4 cellular contexts compared by ENCODE assay signal in the genomic region with DNA sequence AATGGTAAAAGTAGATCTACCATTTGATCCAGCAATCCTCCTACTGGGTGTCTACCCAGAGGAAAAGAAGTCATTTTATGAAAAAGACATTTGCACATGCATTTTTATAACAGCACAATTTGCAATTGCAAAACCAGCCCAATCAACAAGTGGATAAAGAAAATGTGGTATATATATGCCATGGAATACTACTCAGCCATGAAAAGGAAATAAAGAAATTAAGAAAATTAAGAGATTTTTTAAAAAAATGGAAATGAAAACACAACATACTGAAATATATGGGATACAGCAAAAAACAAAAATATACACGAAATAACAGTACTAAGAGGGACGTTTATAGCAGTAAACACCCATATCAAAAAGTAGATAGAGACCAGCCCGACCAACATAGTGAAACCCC.
A peak's percentile ranks its signal among the peaks of the same experiment; 100 is the strongest.
TF ChIP-seq lines count a peak whose summit lies in the region.

No MANE protein-coding gene starts in this region.

TF ChIP-seq in SK-N-SH treated with all-trans-retinoic acid at 6 μM for 48 hours, 23 proteins besides CTCF, POLR2A, EP300 and RAD21:
- TF ChIP-seq, protein P1, sequence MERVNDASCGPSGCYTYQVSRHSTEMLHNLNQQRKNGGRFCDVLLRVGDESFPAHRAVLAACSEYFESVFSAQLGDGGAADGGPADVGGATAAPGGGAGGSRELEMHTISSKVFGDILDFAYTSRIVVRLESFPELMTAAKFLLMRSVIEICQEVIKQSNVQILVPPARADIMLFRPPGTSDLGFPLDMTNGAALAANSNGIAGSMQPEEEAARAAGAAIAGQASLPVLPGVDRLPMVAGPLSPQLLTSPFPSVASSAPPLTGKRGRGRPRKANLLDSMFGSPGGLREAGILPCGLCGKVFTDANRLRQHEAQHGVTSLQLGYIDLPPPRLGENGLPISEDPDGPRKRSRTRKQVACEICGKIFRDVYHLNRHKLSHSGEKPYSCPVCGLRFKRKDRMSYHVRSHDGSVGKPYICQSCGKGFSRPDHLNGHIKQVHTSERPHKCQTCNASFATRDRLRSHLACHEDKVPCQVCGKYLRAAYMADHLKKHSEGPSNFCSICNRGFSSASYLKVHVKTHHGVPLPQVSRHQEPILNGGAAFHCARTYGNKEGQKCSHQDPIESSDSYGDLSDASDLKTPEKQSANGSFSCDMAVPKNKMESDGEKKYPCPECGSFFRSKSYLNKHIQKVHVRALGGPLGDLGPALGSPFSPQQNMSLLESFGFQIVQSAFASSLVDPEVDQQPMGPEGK (CRISPR knock-in tag; IDR thresholded peaks at IDR 0.05; ENCODE audit: borderline replicate concordance) = no peak
- TF ChIP-seq TCF4 (CRISPR knock-in tag; IDR thresholded peaks at IDR 0.05; ENCODE audit: borderline replicate concordance) (no peak), ZNF8 (CRISPR knock-in tag; IDR thresholded peaks at IDR 0.05) (peak; percentile 91), OSR1 (CRISPR knock-in tag; IDR thresholded peaks at IDR 0.05) (no peak), ZFP30 (CRISPR knock-in tag; IDR thresholded peaks at IDR 0.05) (no peak), RARB (CRISPR knock-in tag; IDR thresholded peaks at IDR 0.05) (no peak)
- TF ChIP-seq, protein P2, sequence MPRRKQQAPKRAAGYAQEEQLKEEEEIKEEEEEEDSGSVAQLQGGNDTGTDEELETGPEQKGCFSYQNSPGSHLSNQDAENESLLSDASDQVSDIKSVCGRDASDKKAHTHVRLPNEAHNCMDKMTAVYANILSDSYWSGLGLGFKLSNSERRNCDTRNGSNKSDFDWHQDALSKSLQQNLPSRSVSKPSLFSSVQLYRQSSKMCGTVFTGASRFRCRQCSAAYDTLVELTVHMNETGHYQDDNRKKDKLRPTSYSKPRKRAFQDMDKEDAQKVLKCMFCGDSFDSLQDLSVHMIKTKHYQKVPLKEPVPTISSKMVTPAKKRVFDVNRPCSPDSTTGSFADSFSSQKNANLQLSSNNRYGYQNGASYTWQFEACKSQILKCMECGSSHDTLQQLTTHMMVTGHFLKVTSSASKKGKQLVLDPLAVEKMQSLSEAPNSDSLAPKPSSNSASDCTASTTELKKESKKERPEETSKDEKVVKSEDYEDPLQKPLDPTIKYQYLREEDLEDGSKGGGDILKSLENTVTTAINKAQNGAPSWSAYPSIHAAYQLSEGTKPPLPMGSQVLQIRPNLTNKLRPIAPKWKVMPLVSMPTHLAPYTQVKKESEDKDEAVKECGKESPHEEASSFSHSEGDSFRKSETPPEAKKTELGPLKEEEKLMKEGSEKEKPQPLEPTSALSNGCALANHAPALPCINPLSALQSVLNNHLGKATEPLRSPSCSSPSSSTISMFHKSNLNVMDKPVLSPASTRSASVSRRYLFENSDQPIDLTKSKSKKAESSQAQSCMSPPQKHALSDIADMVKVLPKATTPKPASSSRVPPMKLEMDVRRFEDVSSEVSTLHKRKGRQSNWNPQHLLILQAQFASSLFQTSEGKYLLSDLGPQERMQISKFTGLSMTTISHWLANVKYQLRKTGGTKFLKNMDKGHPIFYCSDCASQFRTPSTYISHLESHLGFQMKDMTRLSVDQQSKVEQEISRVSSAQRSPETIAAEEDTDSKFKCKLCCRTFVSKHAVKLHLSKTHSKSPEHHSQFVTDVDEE (CRISPR knock-in tag; IDR thresholded peaks at IDR 0.05) = no peak

TF ChIP-seq in SK-N-SH, 30 proteins besides CTCF, POLR2A, EP300 and RAD21:
- TF ChIP-seq GABPA (IDR thresholded peaks at IDR 0.05; ENCODE audit: low read depth) (no peak), NFIC (IDR thresholded peaks at IDR 0.05; ENCODE audit: borderline replicate concordance) (no peak)

TF ChIP-seq in HEK293, 187 proteins besides CTCF, POLR2A, EP300 and RAD21:
- TF ChIP-seq ZNF792 (tag by site-specific recombination; IDR thresholded peaks at IDR 0.05) (no peak), SCRT2 (tag by site-specific recombination; IDR thresholded peaks at IDR 0.05) (0 out of 2 replicates have a peak, but pooled peaks have one; percentile 18), ZNF24 (tag by site-specific recombination; IDR thresholded peaks at IDR 0.05) (no peak), ZNF146 (tag by site-specific recombination; IDR thresholded peaks at IDR 0.05) (peak; percentile 69), ZNF404 (tag by site-specific recombination; IDR thresholded peaks at IDR 0.05) (no peak), REPIN1 (tag by site-specific recombination; IDR thresholded peaks at IDR 0.05; ENCODE audit: low read depth) (no peak), ZNF292 (tag by site-specific recombination; IDR thresholded peaks at IDR 0.05; ENCODE audit: borderline replicate concordance, low read depth) (no peak), ZNF701 (tag by site-specific recombination; IDR thresholded peaks at IDR 0.05) (no peak), ZNF132 (tag by site-specific recombination; IDR thresholded peaks at IDR 0.05; ENCODE audit: borderline replicate concordance) (no peak)
- TF ChIP-seq, protein P3, sequence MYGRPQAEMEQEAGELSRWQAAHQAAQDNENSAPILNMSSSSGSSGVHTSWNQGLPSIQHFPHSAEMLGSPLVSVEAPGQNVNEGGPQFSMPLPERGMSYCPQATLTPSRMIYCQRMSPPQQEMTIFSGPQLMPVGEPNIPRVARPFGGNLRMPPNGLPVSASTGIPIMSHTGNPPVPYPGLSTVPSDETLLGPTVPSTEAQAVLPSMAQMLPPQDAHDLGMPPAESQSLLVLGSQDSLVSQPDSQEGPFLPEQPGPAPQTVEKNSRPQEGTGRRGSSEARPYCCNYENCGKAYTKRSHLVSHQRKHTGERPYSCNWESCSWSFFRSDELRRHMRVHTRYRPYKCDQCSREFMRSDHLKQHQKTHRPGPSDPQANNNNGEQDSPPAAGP (tag by site-specific recombination; IDR thresholded peaks at IDR 0.05) = no peak

TF ChIP-seq in K562, 482 proteins besides CTCF, POLR2A, EP300 and RAD21:
- TF ChIP-seq MEF2A (IDR thresholded peaks at IDR 0.05; ENCODE audit: control insufficient read depth, low read depth, low read length) (no peak), ZNF146 (CRISPR knock-in tag; IDR thresholded peaks at IDR 0.05; ENCODE audit: unreplicated experiment) (peak; percentile 65)
